In the genomic region with DNA sequence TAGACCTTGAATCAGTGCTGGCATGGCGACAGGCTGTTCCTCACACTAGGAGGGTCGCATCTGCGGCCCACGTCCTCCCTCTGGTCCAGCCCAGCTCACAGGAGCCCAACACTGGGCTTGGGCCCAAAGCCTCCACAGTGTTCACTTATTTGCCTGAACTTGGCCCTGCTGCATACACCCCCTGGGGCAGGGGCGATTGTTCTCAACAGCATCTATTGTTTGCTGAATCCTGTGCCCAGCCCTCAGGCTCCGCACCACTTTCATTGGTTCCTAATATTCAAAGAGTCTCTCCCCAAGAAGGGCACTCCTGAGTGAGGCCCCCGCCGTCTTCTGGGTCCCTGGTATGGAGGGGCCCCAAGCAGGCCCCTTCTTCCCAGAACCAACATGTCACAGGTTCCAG, we compare ENCODE assay signal across 16 cellular contexts.
A peak's percentile ranks its signal among the peaks of the same experiment; 100 is the strongest.
DNase-seq lines count a peak whose midpoint lies in the region; ATAC-seq, FAIRE-seq and TF ChIP-seq lines count a peak whose summit lies in the region.
"Had no signal": no experiment of that assay in that cellular context is flagged by ENCODE, and none has a peak within 500 bp of the region (broad histone marks: within the 10 kb centered on the region; RNA-seq: fewer than 3 reads in every experiment).

No MANE protein-coding gene starts in this region.

- intact Hi-C loops in MCF 10A (cut with micrococcal nuclease): no loop called here
- intact Hi-C loops in mammary epithelial cell (cut with micrococcal nuclease): no loop called here
- intact Hi-C loops in pancreas (cut with DNase I): no loop called here

- no peak for DNase-seq in MCF 10A (ENCODE audit: unreplicated experiment)
- no peak for DNase-seq in mammary epithelial cell
- DNase-seq in NCI-H69 (lab: John Stamatoyannopoulos, UW): peak; percentile 96
- peak; percentile 41 for DNase-seq in mesendoderm
- no peak for DNase-seq in pancreas
- DNase-seq: C1 segment of cervical spinal cord, MG63, NCI-H1105, NCI-H2029, NCI-H226, PC-3 had no signal

- H2AFZ ChIP-seq in mammary epithelial cell (ENCODE audit: low read depth, low read length): no peak overlapping the region

- no peak overlapping the region for H3K23ac ChIP-seq in mesendoderm (ENCODE audit: low read length)

- H3K4me2 ChIP-seq in mammary epithelial cell (ENCODE audit: insufficient read depth, low read depth, low read length) (no peak overlapping the region), mesendoderm (ENCODE audit: low read length) (no peak overlapping the region)
- H3K4me2 ChIP-seq: A549 had no signal

- H3K27ac Mint-ChIP-seq in MCF 10A (ENCODE audit: low read depth, unreplicated experiment): peak overlapping the region; percentile 4

- no peak overlapping the region for H2AK5ac ChIP-seq in mesendoderm (ENCODE audit: low read length)

- H3K27me3 Mint-ChIP-seq in MCF 10A (ENCODE audit: insufficient read depth, unreplicated experiment): no peaks in the 10 kb centered on the region

- H3K4me1 ChIP-seq in mammary epithelial cell (ENCODE audit: insufficient read depth, low read length) (peaks cover 28% of the 10 kb centered on the region), mesendoderm (ENCODE audit: control insufficient read depth, low read depth, low read length) (peaks cover 8% of the 10 kb centered on the region), pancreas (no peaks in the 10 kb centered on the region)

- H3K27me3 ChIP-seq in mammary epithelial cell (ENCODE audit: insufficient read depth, low read length) (no peaks in the 10 kb centered on the region), mesendoderm (ENCODE audit: insufficient read depth, low read length, poor library complexity) (no peaks in the 10 kb centered on the region), pancreas (no peaks in the 10 kb centered on the region)
- H3K27me3 ChIP-seq: MG63 had no signal

- H3K79me2 ChIP-seq in mammary epithelial cell (ENCODE audit: insufficient read depth, low read length) (no peaks in the 10 kb centered on the region), mesendoderm (ENCODE audit: control insufficient read depth, insufficient read depth, low read length) (no peaks in the 10 kb centered on the region)

- no peak overlapping the region for H3K18ac ChIP-seq in mesendoderm (ENCODE audit: low read length)

- H2BK15ac ChIP-seq in mesendoderm (replicated peaks; ENCODE audit: low read depth): no peak overlapping the region

- no peak overlapping the region for H3K4ac ChIP-seq in mesendoderm (ENCODE audit: low read depth, low read length)

- in situ Hi-C loops in mammary epithelial cell (cut with MboI; ENCODE audit: low sequenced_read_pairs in 2 of 2): no loop called here

- H4K20me1 ChIP-seq in mammary epithelial cell (ENCODE audit: insufficient read depth, low read length): no peaks in the 10 kb centered on the region

- no peaks in the 10 kb centered on the region for H3K79me1 ChIP-seq in mesendoderm (ENCODE audit: low read length)

- WGBS in mammary epithelial cell (ENCODE audit: low coverage, missing lambda C conversion rate): 60% methylated on average over 8 of the region's 8 CpGs
- no CpG with 5 or more reads among the region's 8 CpGs for WGBS in mesendoderm (ENCODE audit: extremely low coverage, insufficient coverage, low lambda C conversion rate)
- 87 to 94% methylated on average over 8 of the region's 8 CpGs for WGBS in pancreas, 2 donors

- no peak overlapping the region for H4K8ac ChIP-seq in mesendoderm (ENCODE audit: low read depth, low read length)

- no peak overlapping the region for H3K56ac ChIP-seq in mesendoderm (ENCODE audit: low read length)

- no peak overlapping the region for H4K5ac ChIP-seq in mesendoderm (ENCODE audit: low read length)

- no peaks in the 10 kb centered on the region for H3K9me3 ChIP-seq in mammary epithelial cell (replicated peaks; ENCODE audit: insufficient read depth, low read length)
- H3K9me3 ChIP-seq in pancreas: no peaks in the 10 kb centered on the region
- H3K9me3 ChIP-seq: A549, MG63 had no signal

- no peak overlapping the region for H3K4me3 ChIP-seq in mammary epithelial cell (replicated peaks in 1 of 3; ENCODE audit: insufficient read depth in 1 of 3, low read depth in 2 of 3, low read length in 3 of 3)
- H3K4me3 ChIP-seq in mesendoderm (ENCODE audit: low read length): no peak overlapping the region
- H3K4me3 ChIP-seq in pancreas: no peak overlapping the region
- H3K4me3 ChIP-seq: A549, MG63 had no signal

- H2BK120ac ChIP-seq in mesendoderm (ENCODE audit: low read depth, low read length): no peak overlapping the region

- no peaks in the 10 kb centered on the region for H3K36me3 ChIP-seq in mammary epithelial cell (ENCODE audit: insufficient read depth, low read length)
- H3K36me3 ChIP-seq in mesendoderm (ENCODE audit: control insufficient read depth, insufficient read depth, low read length): no peaks in the 10 kb centered on the region
- no peaks in the 10 kb centered on the region for H3K36me3 ChIP-seq in pancreas
- H3K36me3 ChIP-seq: MG63 had no signal

- H2BK5ac ChIP-seq in mesendoderm (ENCODE audit: low read length): no peak overlapping the region

- no peak overlapping the region for H3K9ac ChIP-seq in mammary epithelial cell (ENCODE audit: insufficient read depth, low read length)
- H3K9ac ChIP-seq in mesendoderm (ENCODE audit: low read length): no peak overlapping the region

- no peak for TF ChIP-seq CTCF in MCF 10A (IDR thresholded peaks at IDR 0.05; ENCODE audit: unreplicated experiment)
- TF ChIP-seq CTCF in mammary epithelial cell (conservative IDR thresholded peaks at IDR 0.05 in 1 of 2, IDR thresholded peaks at IDR 0.05 in 1 of 2; ENCODE audit: extremely low read depth in 1 of 2, insufficient read depth in 1 of 2, low read depth in 1 of 2, low read length in 2 of 2): no peak
- no peak for TF ChIP-seq CTCF in pancreas (IDR thresholded peaks at IDR 0.05)

- CTCF ChIA-PET in MCF 10A (lab: Yijun Ruan, JAX): interaction anchor here (1.3 kb wide), 1 partner anchor 13 kb away, joined by 4 read pairs; no protein-coding TSS in a partner anchor
- CTCF ChIA-PET in mammary epithelial cell (lab: Charles Lee; ENCODE audit: low non-redundant PET): no interaction called here

- dilution Hi-C loops in mammary epithelial cell (cut with HindIII; ENCODE audit: low sequenced_read_pairs): no loop called here

- FAIRE-seq in pancreas (lab: Jason Lieb, UNC): no peak
- FAIRE-seq: A549, GM12892 had no signal

- ATAC-seq in HG03196 (IDR thresholded peaks at IDR 0.05; ENCODE audit: unreplicated experiment) (no peak), pancreas (no peak), GM18511 (IDR thresholded peaks at IDR 0.05; ENCODE audit: unreplicated experiment) (no peak)
- ATAC-seq: A549, PC-3 had no signal

- BruUV-seq in MCF 10A (replicated peaks; lab: Mats Ljungman, UMichigan) (no TSS peak), mammary epithelial cell (replicated peaks; lab: Mats Ljungman, UMichigan) (no TSS peak)

- H3K4me1 Mint-ChIP-seq in MCF 10A (ENCODE audit: insufficient read depth, unreplicated experiment): peaks cover 6% of the 10 kb centered on the region

- H3K36me3 Mint-ChIP-seq in MCF 10A (ENCODE audit: insufficient read depth, unreplicated experiment): no peaks in the 10 kb centered on the region

- POLR2A ChIA-PET in MCF 10A (lab: Yijun Ruan, JAX): no interaction called here

- H3K27ac ChIP-seq in mammary epithelial cell (ENCODE audit: insufficient read depth, low read depth, low read length) (no peak overlapping the region), mesendoderm (ENCODE audit: low read depth, low read length) (no peak overlapping the region), pancreas (no peak overlapping the region)
- H3K27ac ChIP-seq: A549, RWPE1 had no signal

- no peak overlapping the region for H3K4me3 Mint-ChIP-seq in MCF 10A (ENCODE audit: unreplicated experiment)

- no peaks in the 10 kb centered on the region for H3K9me3 Mint-ChIP-seq in MCF 10A (ENCODE audit: unreplicated experiment)

Comparison
In these comparisons a context has a peak if more than half of its experiments do, and no peak if none do; other contexts are left out.
1. DNase-seq: peak in NCI-H69 (single experiment) and mesendoderm (single experiment); none in MCF 10A (single experiment), mammary epithelial cell (single experiment) and pancreas (0 of 6).